Comparison of ENCODE assay signal across 13 cellular contexts in genomic region chr15:41866872-41867579, GRCh38.
"Had no signal": no experiment of that assay in that cellular context is flagged by ENCODE, and none has a peak within 500 bp of the region (broad histone marks: within the 10 kb centered on the region; RNA-seq: fewer than 3 reads in every experiment).

No MANE protein-coding gene starts in this region.

- H3K36me3 ChIP-seq: sigmoid colon, tibial artery, upper lobe of left lung, uterus had no signal

- H3K4me1 ChIP-seq: sigmoid colon, tibial artery, upper lobe of left lung, uterus had no signal

- H3K27ac ChIP-seq: heart right ventricle, sigmoid colon, skin epidermis, tibial artery, upper lobe of left lung, uterus had no signal

- ATAC-seq: esophagus mucosa; heart right ventricle; mucosa of descending colon; naive thymus-derived CD8-positive, alpha-beta T cell had no signal

- H3K27me3 Mint-ChIP-seq: naive thymus-derived CD8-positive, alpha-beta T cell had no signal

- H3K4me3 ChIP-seq: heart right ventricle, mucosa of descending colon, sigmoid colon, skin epidermis, tibial artery, upper lobe of left lung, uterus had no signal

- H3K9me3 ChIP-seq: heart right ventricle, mucosa of descending colon, sigmoid colon, tibial artery, upper lobe of left lung, uterus had no signal

- H3K27me3 ChIP-seq: heart right ventricle, sigmoid colon, tibial artery, upper lobe of left lung, uterus had no signal

- H3K36me3 Mint-ChIP-seq: naive thymus-derived CD8-positive, alpha-beta T cell had no signal

- DNase-seq: effector memory CD4-positive, alpha-beta T cell; heart right ventricle; hypothalamus; kidney glomerular epithelial cell; mucosa of descending colon; naive thymus-derived CD8-positive, alpha-beta T cell; sigmoid colon; stimulated activated naive CD4-positive, alpha-beta T cell treated with Interleukin-2 at 50 U/mL for 16 hours; tibial artery; uterus had no signal

- H3K4me3 Mint-ChIP-seq: naive thymus-derived CD8-positive, alpha-beta T cell had no signal

- H3K9me3 Mint-ChIP-seq: naive thymus-derived CD8-positive, alpha-beta T cell had no signal
